8 cellular contexts compared by ENCODE assay signal in genomic region chr19:13162749-13163608, GRCh38. TPM values are rescaled to one million over a fixed set of nuclear protein-coding genes. Genes with fewer than 3 reads are reported as not detected.
DNase-seq lines count a peak whose midpoint lies in the region; ATAC-seq and TF ChIP-seq lines count a peak whose summit lies in the region.

No MANE protein-coding gene starts in this region.

- H3K36me3 ChIP-seq in BJ (ENCODE audit: control insufficient read depth, insufficient read depth, low read length) (no peaks in the 10 kb centered on the region), osteoblast (ENCODE audit: insufficient read depth, low read length) (no peaks in the 10 kb centered on the region), thoracic aorta (no peaks in the 10 kb centered on the region)

- peaks cover 20% of the 10 kb centered on the region for H3K4me1 Mint-ChIP-seq in glutamatergic neuron (ENCODE audit: low read depth, unreplicated experiment)

- no peaks in the 10 kb centered on the region for H4K20me1 ChIP-seq in osteoblast (ENCODE audit: insufficient read depth, low read length)

- H3K27ac Mint-ChIP-seq in activated naive CD4-positive, alpha-beta T cell treated with anti-CD3 and anti-CD28 coated beads, Interleukin-2, amount 50 U/mL, for 72 hours = peak overlapping the region; percentile 82 to 93
- H3K27ac Mint-ChIP-seq in glutamatergic neuron (ENCODE audit: unreplicated experiment) = peak overlapping the region; percentile 98

- H3K36me3 Mint-ChIP-seq in activated naive CD4-positive, alpha-beta T cell treated with anti-CD3 and anti-CD28 coated beads, Interleukin-2, amount 50 U/mL, for 72 hours = peaks cover 0 to 5% of the 10 kb centered on the region in 2 donors
- H3K36me3 Mint-ChIP-seq in glutamatergic neuron (ENCODE audit: unreplicated experiment) = no peaks in the 10 kb centered on the region

- H3K27me3 ChIP-seq in BJ (ENCODE audit: control insufficient read depth, insufficient read depth, low read length) (no peaks in the 10 kb centered on the region), osteoblast (ENCODE audit: insufficient read depth, low read length) (no peaks in the 10 kb centered on the region), thoracic aorta (replicated peaks; ENCODE audit: insufficient read depth) (no peaks in the 10 kb centered on the region)

- H3K4me3 ChIP-seq in BJ (ENCODE audit: low read depth, low read length) (peak overlapping the region; percentile 10; the same call in 1 of the 2 replicates), NB4 (ENCODE audit: low read depth, low read length) (peak overlapping the region; percentile 35), osteoblast (ENCODE audit: insufficient read depth, low read length) (peak overlapping the region; percentile 61), thoracic aorta (peak overlapping the region; percentile 71)

- H3K27me3 Mint-ChIP-seq in glutamatergic neuron (ENCODE audit: unreplicated experiment) = peaks cover 9% of the 10 kb centered on the region

- H3K9me3 ChIP-seq in osteoblast (ENCODE audit: low read depth, low read length) (no peaks in the 10 kb centered on the region), thoracic aorta (no peaks in the 10 kb centered on the region)

- H3K79me2 ChIP-seq in osteoblast (ENCODE audit: insufficient read depth, low read length) = no peaks in the 10 kb centered on the region

- peak overlapping the region; percentile 90 for H2AFZ ChIP-seq in osteoblast (ENCODE audit: low read length)

- peak; percentile 47 for ATAC-seq in GM21526 (IDR thresholded peaks at IDR 0.05; ENCODE audit: low FRiP score, unreplicated experiment)
- peak; percentile 76 for ATAC-seq in SK-N-SH treated with all-trans-retinoic acid at 6 μM for 48 hours
- peak; percentile 67 to 70 for ATAC-seq in activated naive CD4-positive, alpha-beta T cell treated with anti-CD3 and anti-CD28 coated beads, Interleukin-2, amount 50 U/mL, for 72 hours
- ATAC-seq in thoracic aorta (ENCODE audit: insufficient number of reproducible peaks, low FRiP score, low read depth) = peak; percentile 38

- no peak for TF ChIP-seq CTCF in BJ (IDR thresholded peaks at IDR 0.05; ENCODE audit: insufficient read depth, low read depth, low read length)
- TF ChIP-seq CTCF in NB4 (IDR thresholded peaks at IDR 0.05; ENCODE audit: low read depth, low read length) = no peak
- TF ChIP-seq CTCF in glutamatergic neuron (IDR thresholded peaks at IDR 0.05; ENCODE audit: partially characterized antibody, unreplicated experiment) = no peak
- TF ChIP-seq CTCF in osteoblast (IDR thresholded peaks at IDR 0.05; ENCODE audit: extremely low read depth, low read depth, low read length) = no peak
- TF ChIP-seq CTCF in thoracic aorta (IDR thresholded peaks at IDR 0.05) = no peak

- H3K4me3 Mint-ChIP-seq in glutamatergic neuron (ENCODE audit: unreplicated experiment) = peak overlapping the region; percentile 85

- H3K4me1 ChIP-seq in osteoblast (ENCODE audit: insufficient read depth, low read length) (peaks cover 50% of the 10 kb centered on the region), thoracic aorta (ENCODE audit: control insufficient read depth in 1 of 2, low read depth in 2 of 2) (peaks cover 21 to 45% of the 10 kb centered on the region in 2 donors)

- no peaks in the 10 kb centered on the region for H3K9me3 Mint-ChIP-seq in activated naive CD4-positive, alpha-beta T cell treated with anti-CD3 and anti-CD28 coated beads, Interleukin-2, amount 50 U/mL, for 72 hours
- peaks cover 10% of the 10 kb centered on the region for H3K9me3 Mint-ChIP-seq in glutamatergic neuron (ENCODE audit: unreplicated experiment)

- peak; percentile 93 for DNase-seq in BJ (ENCODE audit: low read depth)
- peak; percentile 96 for DNase-seq in NB4 (ENCODE audit: low read depth)
- DNase-seq in activated naive CD4-positive, alpha-beta T cell treated with anti-CD3 and anti-CD28 coated beads, Interleukin-2, amount 50 U/mL, for 72 hours (ENCODE audit: low spot score in 2 of 2) = peak; percentile 84 to 95
- peak; percentile 94 for DNase-seq in glutamatergic neuron
- peak; percentile 95 for DNase-seq in osteoblast (ENCODE audit: insufficient read length, low spot score, missing footprints)
- DNase-seq in thoracic aorta (ENCODE audit: low spot score) = peak; percentile 95

- H3K27ac ChIP-seq in osteoblast (ENCODE audit: low read depth, low read length) = peak overlapping the region; percentile 86
- peak overlapping the region; percentile 93 to 95 for H3K27ac ChIP-seq in thoracic aorta

- TF ChIP-seq POLR2A in NB4 (IDR thresholded peaks at IDR 0.05; ENCODE audit: extremely low read depth, insufficient read length) = peak; percentile 38

- H3K4me2 ChIP-seq in osteoblast (ENCODE audit: insufficient read depth, low read length) = peak overlapping the region; percentile 86

- POLR2A ChIA-PET in BJ (lab: Charles Lee) = no interaction called here

- CTCF ChIA-PET in BJ (lab: Yijun Ruan, JAX) = interaction anchor here (0.7 to 2.1 kb wide), 9 partner anchors 8 to 1742 kb away, joined by 3 to 6 read pairs (median 3); no protein-coding TSS in a partner anchor

TF ChIP-seq in SK-N-SH treated with all-trans-retinoic acid at 6 μM for 48 hours, 23 proteins besides CTCF, POLR2A, EP300 and RAD21:
- TF ChIP-seq BACH2 (CRISPR knock-in tag; IDR thresholded peaks at IDR 0.05; ENCODE audit: borderline replicate concordance) (no peak), ZFP30 (CRISPR knock-in tag; IDR thresholded peaks at IDR 0.05) (no peak), ZNF565 (CRISPR knock-in tag; conservative IDR thresholded peaks at IDR 0.05; ENCODE audit: low read depth) (no peak), TCF4 (CRISPR knock-in tag; IDR thresholded peaks at IDR 0.05; ENCODE audit: borderline replicate concordance) (no peak)
- TF ChIP-seq, protein P1, sequence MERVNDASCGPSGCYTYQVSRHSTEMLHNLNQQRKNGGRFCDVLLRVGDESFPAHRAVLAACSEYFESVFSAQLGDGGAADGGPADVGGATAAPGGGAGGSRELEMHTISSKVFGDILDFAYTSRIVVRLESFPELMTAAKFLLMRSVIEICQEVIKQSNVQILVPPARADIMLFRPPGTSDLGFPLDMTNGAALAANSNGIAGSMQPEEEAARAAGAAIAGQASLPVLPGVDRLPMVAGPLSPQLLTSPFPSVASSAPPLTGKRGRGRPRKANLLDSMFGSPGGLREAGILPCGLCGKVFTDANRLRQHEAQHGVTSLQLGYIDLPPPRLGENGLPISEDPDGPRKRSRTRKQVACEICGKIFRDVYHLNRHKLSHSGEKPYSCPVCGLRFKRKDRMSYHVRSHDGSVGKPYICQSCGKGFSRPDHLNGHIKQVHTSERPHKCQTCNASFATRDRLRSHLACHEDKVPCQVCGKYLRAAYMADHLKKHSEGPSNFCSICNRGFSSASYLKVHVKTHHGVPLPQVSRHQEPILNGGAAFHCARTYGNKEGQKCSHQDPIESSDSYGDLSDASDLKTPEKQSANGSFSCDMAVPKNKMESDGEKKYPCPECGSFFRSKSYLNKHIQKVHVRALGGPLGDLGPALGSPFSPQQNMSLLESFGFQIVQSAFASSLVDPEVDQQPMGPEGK (CRISPR knock-in tag; IDR thresholded peaks at IDR 0.05; ENCODE audit: borderline replicate concordance) = 0 out of 2 replicates have a peak, but pooled peaks have one; percentile 20

RNA-seq across cellular contexts. Expression of gene IER2, which starts 12.8 kb away (rescaled TPM):
- 9.1 and 18.2 TPM in 2 replicates for polyA plus RNA-seq in BJ (2011; rRNA removed)
- polyA minus RNA-seq in BJ (2011; rRNA and poly(A)+ RNA removed) = 4.2 and 7.4 TPM in 2 replicates
- total RNA-seq in activated naive CD4-positive, alpha-beta T cell treated with anti-CD3 and anti-CD28 coated beads, Interleukin-2, amount 50 U/mL, for 72 hours = 100 to 1,000 TPM; 111 to 174 TPM
- total RNA-seq in glutamatergic neuron (ENCODE audit: unreplicated experiment) (109 TPM), osteoblast (14.8 and 15.9 TPM in 2 replicates), thoracic aorta (100 to 1,000 TPM; 125 to 440 TPM)

RNA-seq across cellular contexts. Expression of gene STX10, which starts 12.8 kb away (rescaled TPM):
- polyA plus RNA-seq in BJ (2011; rRNA removed) = 56.8 and 73.1 TPM in 2 replicates
- 50.4 and 54.7 TPM in 2 replicates for polyA minus RNA-seq in BJ (2011; rRNA and poly(A)+ RNA removed)
- total RNA-seq in activated naive CD4-positive, alpha-beta T cell treated with anti-CD3 and anti-CD28 coated beads, Interleukin-2, amount 50 U/mL, for 72 hours = 10 to 100 TPM; 67.2 to 77.1 TPM
- total RNA-seq in glutamatergic neuron (ENCODE audit: unreplicated experiment) (17.2 TPM), osteoblast (78.4 and 81.1 TPM in 2 replicates), thoracic aorta (10 to 100 TPM; 30.8 to 83.4 TPM)

RNA-seq across cellular contexts. Expression of gene NACC1, which starts 44.9 kb away (rescaled TPM):
- 46.8 and 98.7 TPM in 2 replicates for polyA plus RNA-seq in BJ (2011; rRNA removed)
- polyA minus RNA-seq in BJ (2011; rRNA and poly(A)+ RNA removed) = 65.7 and 80.7 TPM in 2 replicates
- total RNA-seq in activated naive CD4-positive, alpha-beta T cell treated with anti-CD3 and anti-CD28 coated beads, Interleukin-2, amount 50 U/mL, for 72 hours = 10 to 100 TPM; 56.0 to 67.0 TPM
- total RNA-seq in glutamatergic neuron (ENCODE audit: unreplicated experiment) (68.6 TPM), osteoblast (53.9 and 62.5 TPM in 2 replicates), thoracic aorta (10 to 100 TPM; 27.2 to 28.8 TPM)

RNA-seq across cellular contexts. Expression of gene TRMT1, which starts 46.4 kb away (rescaled TPM):
- 15.9 and 30.8 TPM in 2 replicates for polyA plus RNA-seq in BJ (2011; rRNA removed)
- polyA minus RNA-seq in BJ (2011; rRNA and poly(A)+ RNA removed) = 20.2 and 36.8 TPM in 2 replicates
- 10 to 100 TPM; 65.5 to 82.4 TPM for total RNA-seq in activated naive CD4-positive, alpha-beta T cell treated with anti-CD3 and anti-CD28 coated beads, Interleukin-2, amount 50 U/mL, for 72 hours
- 29.2 TPM for total RNA-seq in glutamatergic neuron (ENCODE audit: unreplicated experiment)
- total RNA-seq in osteoblast = 18.6 and 29.7 TPM in 2 replicates
- total RNA-seq in thoracic aorta = 10 to 100 TPM; 35.3 to 52.3 TPM

Comparison
In these comparisons a context has a peak if more than half of its experiments do, and no peak if none do; other contexts are left out.
1. Peak in every context shown above with its lines: DNase-seq, ATAC-seq, H3K4me3 ChIP-seq and H3K27ac ChIP-seq.
2. H3K4me3 ChIP-seq: peak in every context shown above with its lines; median percentile 71 in thoracic aorta; 61 in osteoblast; 35 in NB4; 10 in BJ.